Comparison of ENCODE assay signal across 23 cellular contexts in the genomic region with DNA sequence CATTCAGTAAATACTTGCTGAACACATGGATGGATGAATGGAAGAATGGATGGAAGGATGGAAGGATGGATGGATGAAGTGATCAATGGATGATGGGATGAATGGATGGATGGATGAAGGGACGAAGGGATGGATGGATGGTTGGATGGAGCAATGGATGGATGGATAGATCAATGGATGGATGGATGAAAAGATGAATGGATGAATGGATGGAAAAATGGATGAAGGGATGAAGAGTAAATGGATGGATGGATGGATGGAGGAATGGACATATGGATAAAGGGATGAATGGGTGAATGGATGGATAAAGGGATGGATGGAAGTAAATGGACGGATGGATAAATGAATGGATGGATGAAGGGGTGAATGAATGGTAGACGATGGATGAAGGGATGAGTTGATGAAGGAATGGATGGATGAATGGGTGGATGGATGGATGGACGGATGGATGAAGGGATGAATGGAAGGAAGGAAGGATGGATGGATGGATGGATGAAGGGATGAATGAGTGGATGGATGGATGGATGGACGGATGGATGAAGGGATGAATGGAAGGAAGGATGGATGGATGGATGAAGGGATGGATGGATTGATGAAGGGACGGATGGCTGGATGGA. TPM values are rescaled to one million over a fixed set of nuclear protein-coding genes. Genes with fewer than 3 reads are reported as not detected.
A peak's percentile ranks its signal among the peaks of the same experiment; 100 is the strongest.
DNase-seq lines count a peak whose midpoint lies in the region; ATAC-seq, FAIRE-seq and TF ChIP-seq lines count a peak whose summit lies in the region.
"Had no signal": no experiment of that assay in that cellular context is flagged by ENCODE, and none has a peak within 500 bp of the region (broad histone marks: within the 10 kb centered on the region; RNA-seq: fewer than 3 reads in every experiment).

No MANE protein-coding gene starts in this region.

- TF ChIP-seq EP300 in HepG2 (IDR thresholded peaks at IDR 0.05; ENCODE audit: low read depth in 2 of 2, low read length in 2 of 2) (no peak), HepG2 (CRISPR knock-in tag; IDR thresholded peaks at IDR 0.05; ENCODE audit: borderline replicate concordance) (no peak), K562 (IDR thresholded peaks at IDR 0.05; ENCODE audit: low read length) (no peak)

- H3K36me3 ChIP-seq in HepG2 (replicated peaks in 1 of 2; ENCODE audit: control insufficient read depth in 1 of 2, insufficient read depth in 2 of 2, low read length in 2 of 2), result no peaks in the 10 kb centered on the region
- H3K36me3 ChIP-seq in right lobe of liver, result no peaks in the 10 kb centered on the region
- no peaks in the 10 kb centered on the region for H3K36me3 ChIP-seq in K562 (ENCODE audit: control insufficient read depth, insufficient read depth, low read length)
- H3K36me3 ChIP-seq in tibial artery, result no peaks in the 10 kb centered on the region
- no peaks in the 10 kb centered on the region for H3K36me3 ChIP-seq in mammary epithelial cell (ENCODE audit: insufficient read depth, low read length)
- H3K36me3 ChIP-seq: BLaER1 treated with 17β-estradiol and CSF1 and Interleukin-3, amounts not matched to agents 10 nM and 100 nM had no signal

- H3K9ac ChIP-seq in HepG2 (ENCODE audit: insufficient read depth, low read depth, low read length) (no peak overlapping the region), K562 (ENCODE audit: insufficient read depth in 1 of 2, low read depth in 2 of 2, low read length in 2 of 2) (no peak overlapping the region), mammary epithelial cell (ENCODE audit: insufficient read depth, low read length) (no peak overlapping the region)
- H3K9ac ChIP-seq: BLaER1 treated with 17β-estradiol and CSF1 and Interleukin-3, amounts not matched to agents 10 nM and 100 nM had no signal

- no peak for TF ChIP-seq RAD21 in HepG2 (CRISPR knock-in tag; IDR thresholded peaks at IDR 0.05)
- TF ChIP-seq RAD21 in K562 (CRISPR knock-in tag; conservative IDR thresholded peaks at IDR 0.05 in 1 of 2, IDR thresholded peaks at IDR 0.05 in 1 of 2), result no peak

- ATAC-seq in HepG2 (no peak), right lobe of liver (no peak), K562 (no peak)
- ATAC-seq: A549; CD8-positive, alpha-beta T cell had no signal

- H2AFZ ChIP-seq in HepG2 (ENCODE audit: low read length) (no peak overlapping the region), K562 (ENCODE audit: low read depth, low read length) (no peak overlapping the region), mammary epithelial cell (ENCODE audit: low read depth, low read length) (no peak overlapping the region)

- CTCF ChIA-PET in HepG2 (lab: Yijun Ruan, JAX; ENCODE audit: low intra/inter-chr PET ratio, low total read pairs) (no interaction called here), K562 (lab: Yijun Ruan, JAX; ENCODE audit: low intra/inter-chr PET ratio) (no interaction called here), mammary epithelial cell (lab: Charles Lee; ENCODE audit: low non-redundant PET) (no interaction called here)

- in situ Hi-C loops in HepG2 (cut with HindIII; ENCODE audit: extremely low pct_ligation_motif_present, low pct_unique_long_range_greater_than_20kb) (no loop called here), K562 (cut with MboI) (no loop called here), mammary epithelial cell (cut with MboI; ENCODE audit: low sequenced_read_pairs in 2 of 2) (no loop called here)

- POLR2A ChIA-PET in HepG2 (lab: Yijun Ruan, JAX) (no interaction called here), K562 (lab: Yijun Ruan, JAX) (no interaction called here)

- H3K9me3 ChIP-seq in HepG2 (ENCODE audit: low read length) (no peaks in the 10 kb centered on the region), right lobe of liver (no peaks in the 10 kb centered on the region), K562 (replicated peaks; ENCODE audit: control insufficient read depth, insufficient read depth, low read depth, low read length) (no peaks in the 10 kb centered on the region), tibial artery (no peaks in the 10 kb centered on the region), mammary epithelial cell (replicated peaks; ENCODE audit: insufficient read depth, low read length) (no peaks in the 10 kb centered on the region)
- H3K9me3 ChIP-seq: A549 had no signal

- no TSS peak for BruUV-seq in HepG2 (replicated peaks; lab: Mats Ljungman, UMichigan)
- no TSS peak for BruUV-seq in K562 (replicated peaks; lab: Mats Ljungman, UMichigan)
- BruUV-seq in mammary epithelial cell (replicated peaks; lab: Mats Ljungman, UMichigan), result no TSS peak

- intact Hi-C loops in HepG2 (cut with micrococcal nuclease; ENCODE audit: unreplicated experiment) (no loop called here), right lobe of liver (cut with DNase I) (no loop called here), K562 (cut with micrococcal nuclease) (no loop called here), tibial artery (cut with DNase I; ENCODE audit: low total_unique reads) (no loop called here), mammary epithelial cell (cut with micrococcal nuclease) (no loop called here)

- no peak overlapping the region for H3K27ac ChIP-seq in HepG2 (ENCODE audit: extremely low read length, insufficient read depth, low read length)
- H3K27ac ChIP-seq in right lobe of liver, result no peak overlapping the region
- H3K27ac ChIP-seq in K562 (ENCODE audit: extremely low read depth, low read depth, low read length), result no peak overlapping the region
- H3K27ac ChIP-seq in tibial artery, result no peak overlapping the region
- H3K27ac ChIP-seq in mammary epithelial cell (ENCODE audit: insufficient read depth, low read depth, low read length), result no peak overlapping the region
- H3K27ac ChIP-seq: 22Rv1; A549; BLaER1 treated with 17β-estradiol and CSF1 and Interleukin-3, amounts not matched to agents 10 nM and 100 nM; C4-2B had no signal

- TF ChIP-seq CTCF in HepG2 (CRISPR knock-in tag; IDR thresholded peaks at IDR 0.05) (no peak), right lobe of liver (IDR thresholded peaks at IDR 0.05) (no peak), K562 (IDR thresholded peaks at IDR 0.05 in 2 of 3, conservative IDR thresholded peaks at IDR 0.05 in 1 of 3; ENCODE audit: insufficient read depth in 2 of 3, low read depth in 1 of 3, low read length in 3 of 3) (no peak), tibial artery (IDR thresholded peaks at IDR 0.05) (no peak), mammary epithelial cell (conservative IDR thresholded peaks at IDR 0.05 in 1 of 2, IDR thresholded peaks at IDR 0.05 in 1 of 2; ENCODE audit: extremely low read depth in 1 of 2, insufficient read depth in 1 of 2, low read depth in 1 of 2, low read length in 2 of 2) (no peak)

- H3K4me1 ChIP-seq in HepG2 (ENCODE audit: insufficient read depth, low read length) (peaks cover 17% of the 10 kb centered on the region), right lobe of liver (peaks cover 0 to 10% (median 0%) of the 10 kb centered on the region in 4 donors), K562 (replicated peaks in 1 of 2; ENCODE audit: control insufficient read depth in 2 of 2, insufficient read depth in 2 of 2, low read length in 2 of 2) (peaks cover 2 to 3% of the 10 kb centered on the region in 2 experiments; a peak in 2 of 5 replicates), tibial artery (peaks cover 0 to 9% (median 0%) of the 10 kb centered on the region in 4 donors), mammary epithelial cell (ENCODE audit: insufficient read depth, low read length) (no peaks in the 10 kb centered on the region)
- H3K4me1 ChIP-seq: Caco-2 had no signal

- no peak overlapping the region for H3K4me3 ChIP-seq in HepG2 (replicated peaks in 1 of 3; ENCODE audit: insufficient read depth in 1 of 3, low read depth in 2 of 3, low read length in 3 of 3)
- H3K4me3 ChIP-seq in right lobe of liver, result no peak overlapping the region
- H3K4me3 ChIP-seq in K562, result no peak overlapping the region
- H3K4me3 ChIP-seq in tibial artery, result no peak overlapping the region
- H3K4me3 ChIP-seq in mammary epithelial cell (replicated peaks in 1 of 3; ENCODE audit: insufficient read depth in 1 of 3, low read depth in 2 of 3, low read length in 3 of 3), result no peak overlapping the region
- H3K4me3 ChIP-seq: A549; BLaER1 treated with 17β-estradiol and CSF1 and Interleukin-3, amounts not matched to agents 10 nM and 100 nM had no signal

- dilution Hi-C loops in mammary epithelial cell (cut with HindIII; ENCODE audit: low sequenced_read_pairs), result no loop called here

- H4K20me1 ChIP-seq in HepG2 (ENCODE audit: insufficient read depth, low read length), result no peaks in the 10 kb centered on the region
- no peaks in the 10 kb centered on the region for H4K20me1 ChIP-seq in K562 (replicated peaks; ENCODE audit: control insufficient read depth, insufficient read depth, low read length)
- H4K20me1 ChIP-seq in mammary epithelial cell (ENCODE audit: insufficient read depth, low read length), result no peaks in the 10 kb centered on the region
- H4K20me1 ChIP-seq: BLaER1 treated with 17β-estradiol and CSF1 and Interleukin-3, amounts not matched to agents 10 nM and 100 nM had no signal

- no peaks in the 10 kb centered on the region for H3K9me1 ChIP-seq in K562 (ENCODE audit: control insufficient read depth, insufficient read depth, low read length)

- H3K27me3 ChIP-seq in HepG2 (ENCODE audit: control insufficient read depth in 1 of 2, insufficient read depth in 2 of 2, low read length in 2 of 2) (no peaks in the 10 kb centered on the region), right lobe of liver (no peaks in the 10 kb centered on the region), K562 (ENCODE audit: control insufficient read depth in 2 of 2, insufficient read depth in 2 of 2, low read length in 2 of 2) (no peaks in the 10 kb centered on the region), tibial artery (no peaks in the 10 kb centered on the region), mammary epithelial cell (ENCODE audit: insufficient read depth, low read length) (no peaks in the 10 kb centered on the region)

- H3K4me2 ChIP-seq in HepG2 (ENCODE audit: low read depth, low read length), result no peak overlapping the region
- H3K4me2 ChIP-seq in K562 (ENCODE audit: insufficient read depth, low read length), result no peak overlapping the region
- H3K4me2 ChIP-seq in mammary epithelial cell (ENCODE audit: insufficient read depth, low read depth, low read length), result no peak overlapping the region
- H3K4me2 ChIP-seq: A549; BLaER1 treated with 17β-estradiol and CSF1 and Interleukin-3, amounts not matched to agents 10 nM and 100 nM had no signal

- FAIRE-seq in HepG2 (lab: Jason Lieb, UNC), result no peak
- FAIRE-seq in HTR-8/SVneo (lab: Jason Lieb, UNC), result peak; percentile 9
- no peak for FAIRE-seq in K562 (lab: Jason Lieb, UNC)
- FAIRE-seq in urothelium cell line (lab: Jason Lieb, UNC), result peak; percentile 30
- FAIRE-seq: A549, D721Med, G401.6, GM12891, GM19239 had no signal

- no peaks in the 10 kb centered on the region for H3K79me2 ChIP-seq in HepG2 (ENCODE audit: insufficient read depth, low read length)
- no peaks in the 10 kb centered on the region for H3K79me2 ChIP-seq in K562 (ENCODE audit: control insufficient read depth, insufficient read depth, low read length)
- no peaks in the 10 kb centered on the region for H3K79me2 ChIP-seq in mammary epithelial cell (ENCODE audit: insufficient read depth, low read length)

- no peak for DNase-seq in HepG2 (ENCODE audit: low spot score)
- DNase-seq in right lobe of liver, result no peak
- DNase-seq in HTR-8/SVneo (ENCODE audit: insufficient read length, low spot score), result no peak
- DNase-seq in K562 (ENCODE audit: extremely low read depth in 1 of 4, low spot score in 3 of 4), result no peak
- DNase-seq in urothelium cell line (ENCODE audit: low spot score), result no peak
- no peak for DNase-seq in RKO (ENCODE audit: low spot score)
- no peak for DNase-seq in tibial artery
- no peak for DNase-seq in mammary epithelial cell
- DNase-seq: AML-193; Caco-2; Calu3; CD4-positive, alpha-beta T cell; DMS79 treated with DMSO at 0.1 percent for 48 hours; GF-D8 had no signal

- TF ChIP-seq POLR2A in HepG2 (IDR thresholded peaks at IDR 0.05; ENCODE audit: insufficient read depth in 1 of 2, low read depth in 2 of 2, low read length in 2 of 2) (no peak), right lobe of liver (IDR thresholded peaks at IDR 0.05) (no peak), K562 (conservative IDR thresholded peaks at IDR 0.05) (no peak)

- WGBS in HepG2 (ENCODE audit: low lambda C conversion rate), result 45% methylated on average over 6 of the region's 6 CpGs
- 75% methylated on average over 6 of the region's 6 CpGs for WGBS in right lobe of liver (ENCODE audit: insufficient coverage, low coverage, low lambda C conversion rate, missing lambda C conversion rate)
- WGBS in K562 (ENCODE audit: insufficient coverage, low coverage, missing lambda C conversion rate), result 0% methylated on average over 6 of the region's 6 CpGs
- whole genome bisulfite sequencing in mammary epithelial cell (ENCODE audit: low coverage, missing lambda C conversion rate), result 71% methylated on average over 5 of the region's 6 CpGs

RNA-seq across cellular contexts. Expression of a gene that starts 13.9 kb away (rescaled TPM):
- total RNA-seq in HepG2 (2016; rRNA removed; fragmentation: Illumina TruSeq; extraction: Trizol) (214 and 258 TPM in 2 replicates), right lobe of liver (100 to 1,000 TPM; 103 to 520 (median 191) TPM), K562 (2014; rRNA removed) (11.3 and 16.6 TPM in 2 replicates), K562 (2014; rRNA removed; fragmentation: Illumina TruSeq; extraction: Trizol) (9.3 and 11.0 TPM in 2 replicates), K562 (2015; rRNA removed; fragmentation: Illumina TruSeq; extraction: Trizol) (6.2 and 8.0 TPM in 2 replicates), K562 (2021) (8.3 and 11.1 TPM in 2 replicates), mammary epithelial cell (1 to 10 TPM; 4.4 to 8.7 TPM)
- total RNA-seq in HepG2 (2016; cell fraction: cytosol; rRNA removed; fragmentation: Illumina TruSeq; extraction: Trizol; ENCODE audit: low read depth), result 123 and 125 TPM in 2 replicates
- 231 and 299 TPM in 2 replicates for total RNA-seq in HepG2 (2016; cell fraction: insoluble cytoplasmic fraction; rRNA removed; fragmentation: Illumina TruSeq; extraction: Trizol)
- total RNA-seq in HepG2 (2016; cell fraction: membrane; rRNA removed; fragmentation: Illumina TruSeq; extraction: Trizol), result 120 and 130 TPM in 2 replicates
- total RNA-seq in HepG2 (2016; cell fraction: nucleus; rRNA removed; fragmentation: Illumina TruSeq; extraction: Trizol), result 161 and 168 TPM in 2 replicates
- polyA plus RNA-seq in HepG2 (2011; rRNA removed) (610 and 719 TPM in 2 replicates), K562 (2011; rRNA removed) (16.7 and 29.0 TPM in 2 replicates), K562 (2014; fragmentation: Illumina TruSeq; extraction: Trizol) (14.9 and 20.5 TPM in 2 replicates), K562 (2014; fragmentation: Nextera tagmentation; extraction: Ambion mirVana) (10 to 100 TPM; 17.4 to 23.1 TPM), K562 (2014; rRNA removed) (28.8 and 35.7 TPM in 2 replicates), mammary epithelial cell (14.7 TPM)
- 553 and 655 TPM in 2 replicates for polyA plus RNA-seq in HepG2 (2011; cell fraction: cytosol; rRNA removed)
- 354 and 556 TPM in 2 replicates for polyA plus RNA-seq in HepG2 (2011; cell fraction: nucleus; rRNA removed)
- polyA plus RNA-seq in HepG2 (2012), result 144 and 150 TPM in 2 replicates
- polyA plus RNA-seq in HepG2 (2016; cell fraction: cytosol; fragmentation: Illumina TruSeq; extraction: Trizol; ENCODE audit: low read depth), result 39.6 and 40.9 TPM in 2 replicates
- polyA plus RNA-seq in HepG2 (2016; cell fraction: insoluble cytoplasmic fraction; fragmentation: Illumina TruSeq; extraction: Trizol; ENCODE audit: low read depth), result 355 and 371 TPM in 2 replicates
- 61.5 and 69.8 TPM in 2 replicates for polyA plus RNA-seq in HepG2 (2016; cell fraction: membrane; fragmentation: Illumina TruSeq; extraction: Trizol; ENCODE audit: low read depth)
- 375 and 408 TPM in 2 replicates for polyA plus RNA-seq in HepG2 (2016; cell fraction: nucleus; fragmentation: Illumina TruSeq; extraction: Trizol; ENCODE audit: insufficient read depth, low read depth)
- 143 and 451 TPM in 2 replicates for polyA minus RNA-seq in HepG2 (2011; rRNA and poly(A)+ RNA removed; ENCODE audit: low replicate concordance)
- polyA minus RNA-seq in HepG2 (2011; cell fraction: cytosol; rRNA and poly(A)+ RNA removed), result 138 and 177 TPM in 2 replicates
- 115 and 276 TPM in 2 replicates for polyA minus RNA-seq in HepG2 (2011; cell fraction: nucleus; rRNA and poly(A)+ RNA removed)
- 13.4 and 28.3 TPM in 2 replicates for total RNA-seq in K562 (2011; cell fraction: chromatin; rRNA removed; ENCODE audit: low replicate concordance)
- total RNA-seq in K562 (2011; cell fraction: nucleolus; rRNA removed), result 27.2 and 33.5 TPM in 2 replicates
- total RNA-seq in K562 (2011; cell fraction: nucleoplasm; rRNA removed), result 24.2 and 26.6 TPM in 2 replicates
- 22.2 and 66.4 TPM in 2 replicates for polyA plus RNA-seq in K562 (2011; cell fraction: cytosol; rRNA removed)
- 29.5 and 79.3 TPM in 2 replicates for polyA plus RNA-seq in K562 (2011; cell fraction: nucleus; rRNA removed)
- 20.6 and 22.3 TPM in 2 replicates for polyA plus RNA-seq in K562 (2012)
- 8.8 and 21.6 TPM in 2 replicates for polyA minus RNA-seq in K562 (2011; rRNA and poly(A)+ RNA removed)
- 6.0 and 9.3 TPM in 2 replicates for polyA minus RNA-seq in K562 (2011; cell fraction: cytosol; rRNA and poly(A)+ RNA removed)
- polyA minus RNA-seq in K562 (2011; cell fraction: nucleus; rRNA and poly(A)+ RNA removed), result 38.2 and 39.5 TPM in 2 replicates
- polyA minus RNA-seq in mammary epithelial cell, result not detected
